In genomic region chr1:70222716-70223235, GRCh38 we compare ENCODE assay signal across 9 cellular contexts. TPM values are rescaled to one million over a fixed set of nuclear protein-coding genes. Genes with fewer than 3 reads are reported as not detected.
DNase-seq lines count a peak whose midpoint lies in the region; ATAC-seq, FAIRE-seq and TF ChIP-seq lines count a peak whose summit lies in the region.
"Had no signal": no experiment of that assay in that cellular context is flagged by ENCODE, and none has a peak within 500 bp of the region (broad histone marks: within the 10 kb centered on the region; RNA-seq: fewer than 3 reads in every experiment).

No MANE protein-coding gene starts in this region.

- no peak for TF ChIP-seq EP300 in sigmoid colon (IDR thresholded peaks at IDR 0.05)

- ATAC-seq in GM19395 (IDR thresholded peaks at IDR 0.05; ENCODE audit: unreplicated experiment), result no peak

- no peak for TF ChIP-seq CTCF in esophagus squamous epithelium (IDR thresholded peaks at IDR 0.05)
- no peak for TF ChIP-seq CTCF in sigmoid colon (IDR thresholded peaks at IDR 0.05)

- peaks cover 51% of the 10 kb centered on the region for H3K36me3 ChIP-seq in SK-N-MC (ENCODE audit: insufficient read depth, low read length)
- peaks cover 0 to 37% (median 0%) of the 10 kb centered on the region in 3 donors for H3K36me3 ChIP-seq in esophagus squamous epithelium
- H3K36me3 ChIP-seq in sigmoid colon, result peaks cover 0 to 24% (median 4%) of the 10 kb centered on the region in 4 donors

- H3K27ac ChIP-seq in SK-N-MC (no peak overlapping the region), esophagus squamous epithelium (peak overlapping the region in 3 of 4 donors; percentile 7 to 98 (median 96)), sigmoid colon (peak overlapping the region; percentile 87 to 97 (median 96))

- H3K9ac ChIP-seq in SK-N-MC (ENCODE audit: insufficient read length), result peak overlapping the region; percentile 99

- WGBS in esophagus squamous epithelium, 2 donors, result 13 to 15% methylated on average over 3 of the region's 3 CpGs
- 16 to 36% methylated on average over 3 of the region's 3 CpGs for WGBS in sigmoid colon, 2 donors

- H3K9me3 ChIP-seq in SK-N-MC (ENCODE audit: low read depth, low read length) (no peaks in the 10 kb centered on the region), esophagus squamous epithelium (no peaks in the 10 kb centered on the region), sigmoid colon (no peaks in the 10 kb centered on the region)

- intact Hi-C loops in esophagus squamous epithelium (cut with DNase I) (no loop called here), sigmoid colon (cut with DNase I) (no loop called here)

- H3K27me3 ChIP-seq in esophagus squamous epithelium (no peaks in the 10 kb centered on the region), sigmoid colon (no peaks in the 10 kb centered on the region)

- peak overlapping the region; percentile 91 for H3K4me3 ChIP-seq in SK-N-MC
- H3K4me3 ChIP-seq in esophagus squamous epithelium, result peak overlapping the region in 2 of 4 donors; percentile 77 to 84
- H3K4me3 ChIP-seq in sigmoid colon, result peak overlapping the region in 2 of 4 donors; percentile 72 to 74

- H3K4me1 ChIP-seq in esophagus squamous epithelium (peaks cover 0 to 65% (median 33%) of the 10 kb centered on the region in 3 donors), sigmoid colon (peaks cover 0 to 66% (median 54%) of the 10 kb centered on the region in 4 donors)

- FAIRE-seq in GM19239 (lab: Jason Lieb, UNC) (peak; percentile 45), H54 (lab: Jason Lieb, UNC) (no peak)

- DNase-seq in GM19239 (ENCODE audit: insufficient read length, low spot score), result no peak
- DNase-seq in SK-N-MC (ENCODE audit: low read depth, low spot score), result no peak
- no peak for DNase-seq in esophagus squamous epithelium (lab: John Stamatoyannopoulos, UW)
- no peak for DNase-seq in sigmoid colon
- DNase-seq in H54 (ENCODE audit: insufficient read length, low spot score), result no peak
- no peak for DNase-seq in NCI-H345 (lab: John Stamatoyannopoulos, UW)
- no peak for DNase-seq in NCI-H1105 treated with DMSO at 0.1 percent for 48 hours (lab: John Stamatoyannopoulos, UW)
- DNase-seq: NCI-H748 treated with DMSO at 0.1 percent for 48 hours had no signal

- TF ChIP-seq POLR2A in esophagus squamous epithelium (IDR thresholded peaks at IDR 0.05), result no peak
- TF ChIP-seq POLR2A in sigmoid colon (IDR thresholded peaks at IDR 0.05), result no peak
- TF ChIP-seq POLR2A in H54 (IDR thresholded peaks at IDR 0.05; ENCODE audit: low read depth, low read length), result no peak

RNA-seq across cellular contexts. Expression of gene SRSF11, which starts 1.6 kb away (rescaled TPM):
- total RNA-seq in esophagus squamous epithelium (100 to 1,000 TPM in 1 of 4 donors, 10 to 100 TPM in 3; 53.5 to 171 (median 83.2) TPM), sigmoid colon (100 to 1,000 TPM; 156 to 248 (median 176) TPM)
- 10 to 100 TPM; 34.2 to 87.6 (median 41.2) TPM for polyA plus RNA-seq in sigmoid colon

RNA-seq across cellular contexts. Expression of gene LRRC40, which starts 17.4 kb away (rescaled TPM):
- 10 to 100 TPM in 3 of 4 donors, 1 to 10 TPM in 1; 5.5 to 15.3 (median 11.8) TPM for total RNA-seq in esophagus squamous epithelium
- 10 to 100 TPM; 14.0 to 20.7 (median 16.6) TPM for total RNA-seq in sigmoid colon
- polyA plus RNA-seq in sigmoid colon, result 1 to 10 TPM; 7.5 to 9.0 (median 8.4) TPM
